In the genomic region with DNA sequence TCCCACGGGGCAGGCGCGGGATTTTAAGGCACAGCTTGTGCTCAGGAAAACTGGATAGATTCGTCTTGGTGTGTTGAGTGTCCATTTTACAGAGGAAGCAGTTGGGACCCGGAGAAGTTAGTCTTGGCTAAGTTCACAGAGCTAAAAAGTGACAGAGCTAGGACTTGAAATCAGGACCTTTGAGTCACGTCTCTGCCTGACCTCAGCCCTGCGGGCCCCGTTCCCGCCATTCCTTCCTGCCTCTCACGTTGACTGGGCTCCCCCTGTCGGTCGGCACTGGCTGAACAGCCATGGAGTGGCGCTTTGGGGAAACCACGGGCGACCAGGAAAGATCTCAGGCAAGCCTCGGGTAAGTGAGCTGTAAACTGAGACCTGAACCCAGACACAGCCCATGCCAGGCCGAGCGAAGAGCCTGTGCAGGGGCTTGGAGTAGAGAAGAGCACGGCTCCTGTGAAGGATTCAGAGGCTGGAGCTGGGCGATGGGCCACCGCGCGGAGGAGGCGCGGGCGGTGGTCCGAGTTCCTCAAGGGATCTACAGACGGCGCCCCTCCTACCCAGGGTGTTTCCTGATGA, we compare ENCODE assay signal across 1 cellular context.
TF ChIP-seq lines count a peak whose summit lies in the region.

No MANE protein-coding gene starts in this region.

TF ChIP-seq in HepG2, 621 proteins besides CTCF, POLR2A, EP300 and RAD21 (continued from another document and continues in another):
- TF ChIP-seq PAXIP1 (CRISPR knock-in tag; conservative IDR thresholded peaks at IDR 0.05) (no peak), ETS1 (CRISPR knock-in tag; IDR thresholded peaks at IDR 0.05) (no peak), MXI1 (IDR thresholded peaks at IDR 0.05; ENCODE audit: borderline replicate concordance, low read depth, low read length) (no peak), SMARCC2 (IDR thresholded peaks at IDR 0.05) (no peak), ZNF772 (CRISPR knock-in tag; IDR thresholded peaks at IDR 0.05) (0 out of 2 replicates have a peak, but pooled peaks have one; percentile 55), E2F5 (CRISPR knock-in tag; conservative IDR thresholded peaks at IDR 0.05) (peak; percentile 84), ZNF180 (CRISPR knock-in tag; IDR thresholded peaks at IDR 0.05; ENCODE audit: borderline replicate concordance, low read depth) (no peak), HMGXB4 (CRISPR knock-in tag; IDR thresholded peaks at IDR 0.05; ENCODE audit: borderline replicate concordance in 1 of 2, low read depth in 1 of 2) (peak; percentile 82 to 85; a peak in 3 of 4 replicates), ZNF574 (CRISPR knock-in tag; IDR thresholded peaks at IDR 0.05) (peak; percentile 70; the same call in 1 of the 2 replicates), CC2D1A (CRISPR knock-in tag; IDR thresholded peaks at IDR 0.05) (no peak), ZNF883 (CRISPR knock-in tag; IDR thresholded peaks at IDR 0.05; ENCODE audit: not compliant biosample characterization) (no peak), ZNF616 (CRISPR knock-in tag; IDR thresholded peaks at IDR 0.05; ENCODE audit: low read depth) (no peak), ZNF589 (CRISPR knock-in tag; conservative IDR thresholded peaks at IDR 0.05) (no peak), ZNF839 (CRISPR knock-in tag; IDR thresholded peaks at IDR 0.05; ENCODE audit: borderline replicate concordance) (no peak), SIN3B (IDR thresholded peaks at IDR 0.05; ENCODE audit: low read length) (no peak), MEIS2 (CRISPR knock-in tag; IDR thresholded peaks at IDR 0.05) (no peak), ZNF33B (CRISPR knock-in tag; IDR thresholded peaks at IDR 0.05) (no peak), ZSCAN21 (CRISPR knock-in tag; IDR thresholded peaks at IDR 0.05; ENCODE audit: borderline replicate concordance) (no peak), NFYC (CRISPR knock-in tag; IDR thresholded peaks at IDR 0.05) (no peak; the same call in 1 of the 2 replicates), ZNF562 (CRISPR knock-in tag; IDR thresholded peaks at IDR 0.05; ENCODE audit: borderline replicate concordance) (no peak), ARNTL (CRISPR knock-in tag; IDR thresholded peaks at IDR 0.05) (no peak), FOXJ3 (CRISPR knock-in tag; IDR thresholded peaks at IDR 0.05; ENCODE audit: borderline replicate concordance) (no peak), ZSCAN30 (CRISPR knock-in tag; IDR thresholded peaks at IDR 0.05) (no peak), ZNF543 (CRISPR knock-in tag; IDR thresholded peaks at IDR 0.05) (no peak), SOX5 (CRISPR knock-in tag; IDR thresholded peaks at IDR 0.05; ENCODE audit: borderline replicate concordance) (no peak), ASH2L (IDR thresholded peaks at IDR 0.05; ENCODE audit: insufficient read length, low read depth, low read length) (no peak), ZNF34 (CRISPR knock-in tag; IDR thresholded peaks at IDR 0.05; ENCODE audit: borderline replicate concordance) (no peak), DNMT3B (CRISPR knock-in tag; conservative IDR thresholded peaks at IDR 0.05) (no peak), HMG20A (CRISPR knock-in tag; IDR thresholded peaks at IDR 0.05; ENCODE audit: borderline replicate concordance) (0 out of 2 replicates have a peak, but pooled peaks have one; percentile 25), ZFP90 (CRISPR knock-in tag; IDR thresholded peaks at IDR 0.05; ENCODE audit: borderline replicate concordance) (peak; percentile 56; the same call in 1 of the 2 replicates), RBAK (CRISPR knock-in tag; IDR thresholded peaks at IDR 0.05) (no peak), IRX3 (CRISPR knock-in tag; IDR thresholded peaks at IDR 0.05; ENCODE audit: borderline replicate concordance, low read depth) (no peak), CHCHD3 (CRISPR knock-in tag; IDR thresholded peaks at IDR 0.05) (no peak), NFKB2 (CRISPR knock-in tag; IDR thresholded peaks at IDR 0.05; ENCODE audit: borderline replicate concordance) (peak; percentile 25; the same call in 1 of the 2 replicates)
- TF ChIP-seq, protein P1, sequence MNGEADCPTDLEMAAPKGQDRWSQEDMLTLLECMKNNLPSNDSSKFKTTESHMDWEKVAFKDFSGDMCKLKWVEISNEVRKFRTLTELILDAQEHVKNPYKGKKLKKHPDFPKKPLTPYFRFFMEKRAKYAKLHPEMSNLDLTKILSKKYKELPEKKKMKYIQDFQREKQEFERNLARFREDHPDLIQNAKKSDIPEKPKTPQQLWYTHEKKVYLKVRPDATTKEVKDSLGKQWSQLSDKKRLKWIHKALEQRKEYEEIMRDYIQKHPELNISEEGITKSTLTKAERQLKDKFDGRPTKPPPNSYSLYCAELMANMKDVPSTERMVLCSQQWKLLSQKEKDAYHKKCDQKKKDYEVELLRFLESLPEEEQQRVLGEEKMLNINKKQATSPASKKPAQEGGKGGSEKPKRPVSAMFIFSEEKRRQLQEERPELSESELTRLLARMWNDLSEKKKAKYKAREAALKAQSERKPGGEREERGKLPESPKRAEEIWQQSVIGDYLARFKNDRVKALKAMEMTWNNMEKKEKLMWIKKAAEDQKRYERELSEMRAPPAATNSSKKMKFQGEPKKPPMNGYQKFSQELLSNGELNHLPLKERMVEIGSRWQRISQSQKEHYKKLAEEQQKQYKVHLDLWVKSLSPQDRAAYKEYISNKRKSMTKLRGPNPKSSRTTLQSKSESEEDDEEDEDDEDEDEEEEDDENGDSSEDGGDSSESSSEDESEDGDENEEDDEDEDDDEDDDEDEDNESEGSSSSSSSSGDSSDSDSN (CRISPR knock-in tag; IDR thresholded peaks at IDR 0.05), result no peak
- TF ChIP-seq, protein P2, sequence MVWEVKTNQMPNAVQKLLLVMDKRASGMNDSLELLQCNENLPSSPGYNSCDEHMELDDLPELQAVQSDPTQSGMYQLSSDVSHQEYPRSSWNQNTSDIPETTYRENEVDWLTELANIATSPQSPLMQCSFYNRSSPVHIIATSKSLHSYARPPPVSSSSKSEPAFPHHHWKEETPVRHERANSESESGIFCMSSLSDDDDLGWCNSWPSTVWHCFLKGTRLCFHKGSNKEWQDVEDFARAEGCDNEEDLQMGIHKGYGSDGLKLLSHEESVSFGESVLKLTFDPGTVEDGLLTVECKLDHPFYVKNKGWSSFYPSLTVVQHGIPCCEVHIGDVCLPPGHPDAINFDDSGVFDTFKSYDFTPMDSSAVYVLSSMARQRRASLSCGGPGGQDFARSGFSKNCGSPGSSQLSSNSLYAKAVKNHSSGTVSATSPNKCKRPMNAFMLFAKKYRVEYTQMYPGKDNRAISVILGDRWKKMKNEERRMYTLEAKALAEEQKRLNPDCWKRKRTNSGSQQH (CRISPR knock-in tag; IDR thresholded peaks at IDR 0.05; ENCODE audit: low read depth), result no peak
- TF ChIP-seq, protein P3, sequence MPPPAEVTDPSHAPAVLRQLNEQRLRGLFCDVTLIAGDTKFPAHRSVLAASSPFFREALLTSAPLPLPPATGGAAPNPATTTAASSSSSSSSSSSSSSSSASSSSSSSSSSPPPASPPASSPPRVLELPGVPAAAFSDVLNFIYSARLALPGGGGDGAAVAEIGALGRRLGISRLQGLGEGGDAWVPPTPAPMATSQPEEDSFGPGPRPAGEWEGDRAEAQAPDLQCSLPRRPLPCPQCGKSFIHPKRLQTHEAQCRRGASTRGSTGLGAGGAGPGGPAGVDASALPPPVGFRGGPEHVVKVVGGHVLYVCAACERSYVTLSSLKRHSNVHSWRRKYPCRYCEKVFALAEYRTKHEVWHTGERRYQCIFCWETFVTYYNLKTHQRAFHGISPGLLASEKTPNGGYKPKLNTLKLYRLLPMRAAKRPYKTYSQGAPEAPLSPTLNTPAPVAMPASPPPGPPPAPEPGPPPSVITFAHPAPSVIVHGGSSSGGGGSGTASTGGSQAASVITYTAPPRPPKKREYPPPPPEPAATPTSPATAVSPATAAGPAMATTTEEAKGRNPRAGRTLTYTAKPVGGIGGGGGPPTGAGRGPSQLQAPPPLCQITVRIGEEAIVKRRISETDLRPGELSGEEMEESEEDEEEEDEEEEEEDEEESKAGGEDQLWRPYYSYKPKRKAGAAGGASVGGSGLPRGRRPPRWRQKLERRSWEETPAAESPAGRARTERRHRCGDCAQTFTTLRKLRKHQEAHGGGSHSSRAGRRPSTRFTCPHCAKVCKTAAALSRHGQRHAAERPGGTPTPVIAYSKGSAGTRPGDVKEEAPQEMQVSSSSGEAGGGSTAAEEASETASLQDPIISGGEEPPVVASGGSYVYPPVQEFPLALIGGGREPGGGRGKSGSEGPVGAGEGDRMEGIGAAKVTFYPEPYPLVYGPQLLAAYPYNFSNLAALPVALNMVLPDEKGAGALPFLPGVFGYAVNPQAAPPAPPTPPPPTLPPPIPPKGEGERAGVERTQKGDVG (CRISPR knock-in tag; IDR thresholded peaks at IDR 0.05; ENCODE audit: borderline replicate concordance), result peak; percentile 98; the same call in 1 of the 2 replicates
- TF ChIP-seq, protein P4, sequence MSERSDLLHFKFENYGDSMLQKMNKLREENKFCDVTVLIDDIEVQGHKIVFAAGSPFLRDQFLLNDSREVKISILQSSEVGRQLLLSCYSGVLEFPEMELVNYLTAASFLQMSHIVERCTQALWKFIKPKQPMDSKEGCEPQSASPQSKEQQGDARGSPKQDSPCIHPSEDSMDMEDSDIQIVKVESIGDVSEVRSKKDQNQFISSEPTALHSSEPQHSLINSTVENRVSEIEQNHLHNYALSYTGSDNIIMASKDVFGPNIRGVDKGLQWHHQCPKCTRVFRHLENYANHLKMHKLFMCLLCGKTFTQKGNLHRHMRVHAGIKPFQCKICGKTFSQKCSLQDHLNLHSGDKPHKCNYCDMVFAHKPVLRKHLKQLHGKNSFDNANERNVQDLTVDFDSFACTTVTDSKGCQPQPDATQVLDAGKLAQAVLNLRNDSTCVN (CRISPR knock-in tag; IDR thresholded peaks at IDR 0.05; ENCODE audit: borderline replicate concordance), result no peak
- TF ChIP-seq, protein P5, sequence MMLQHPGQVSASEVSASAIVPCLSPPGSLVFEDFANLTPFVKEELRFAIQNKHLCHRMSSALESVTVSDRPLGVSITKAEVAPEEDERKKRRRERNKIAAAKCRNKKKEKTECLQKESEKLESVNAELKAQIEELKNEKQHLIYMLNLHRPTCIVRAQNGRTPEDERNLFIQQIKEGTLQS (CRISPR knock-in tag; IDR thresholded peaks at IDR 0.05), result no peak
